22 cellular contexts compared by ENCODE assay signal in genomic region chr5:150502847-150503246, GRCh38. TPM values are rescaled to one million over a fixed set of nuclear protein-coding genes. Genes with fewer than 3 reads are reported as not detected.
DNase-seq lines count a peak whose midpoint lies in the region; ATAC-seq, FAIRE-seq and TF ChIP-seq lines count a peak whose summit lies in the region.
"Had no signal": no experiment of that assay in that cellular context is flagged by ENCODE, and none has a peak within 500 bp of the region (broad histone marks: within the 10 kb centered on the region; RNA-seq: fewer than 3 reads in every experiment).

No MANE protein-coding gene starts in this region.

- H3K9me3 ChIP-seq in pancreas (no peaks in the 10 kb centered on the region), tibial artery (no peaks in the 10 kb centered on the region)

- H3K27ac Mint-ChIP-seq in WTC11 = peak overlapping the region; percentile 49; the same call in 1 of the 2 replicates
- H3K27ac Mint-ChIP-seq: activated B cell treated with CpG ODN at 0.5 μM for 24 hours; activated naive CD8-positive, alpha-beta T cell treated with anti-CD3 and anti-CD28 coated beads, Interleukin-2, amount 10 ng/mL, durations not matched to agents 7 days and 5 days; activated T-helper 1 cell treated with anti-CD3 and anti-CD28 coated beads, Interleukin-12 subunit alpha, Interleukin-12 subunit beta, Interleukin-2, Interleukin-4 antibody, amounts not matched to agents 30 ng/mL and 10 ng/mL and 1 ng/mL, durations not matched to agents 14 hours and 24 hours and 36 hours had no signal

- 65 to 73% methylated on average over 3 of the region's 3 CpGs for WGBS in pancreas, 2 donors

- no peaks in the 10 kb centered on the region for H3K36me3 ChIP-seq in pancreas
- H3K36me3 ChIP-seq in tibial artery = no peaks in the 10 kb centered on the region
- H3K36me3 ChIP-seq: cardiac muscle cell had no signal

- no peak overlapping the region for H3K4me3 Mint-ChIP-seq in WTC11
- H3K4me3 Mint-ChIP-seq: activated B cell treated with CpG ODN at 0.5 μM for 24 hours; activated naive CD8-positive, alpha-beta T cell treated with anti-CD3 and anti-CD28 coated beads, Interleukin-2, amount 10 ng/mL, durations not matched to agents 7 days and 5 days; activated T-helper 1 cell treated with anti-CD3 and anti-CD28 coated beads, Interleukin-12 subunit alpha, Interleukin-12 subunit beta, Interleukin-2, Interleukin-4 antibody, amounts not matched to agents 30 ng/mL and 10 ng/mL and 1 ng/mL, durations not matched to agents 14 hours and 24 hours and 36 hours; HFFc6 had no signal

- H3K27ac ChIP-seq in coronary artery = peak overlapping the region; percentile 70 to 89
- peak overlapping the region; percentile 11 to 78 (median 46) for H3K27ac ChIP-seq in pancreas
- H3K27ac ChIP-seq in tibial artery = peak overlapping the region; percentile 83 to 96
- H3K27ac ChIP-seq: cardiac muscle cell had no signal

- no peaks in the 10 kb centered on the region for H3K9me3 Mint-ChIP-seq in WTC11
- H3K9me3 Mint-ChIP-seq: activated B cell treated with CpG ODN at 0.5 μM for 24 hours; activated naive CD8-positive, alpha-beta T cell treated with anti-CD3 and anti-CD28 coated beads, Interleukin-2, amount 10 ng/mL, durations not matched to agents 7 days and 5 days; activated T-helper 1 cell treated with anti-CD3 and anti-CD28 coated beads, Interleukin-12 subunit alpha, Interleukin-12 subunit beta, Interleukin-2, Interleukin-4 antibody, amounts not matched to agents 30 ng/mL and 10 ng/mL and 1 ng/mL, durations not matched to agents 14 hours and 24 hours and 36 hours; HFFc6; neural crest cell had no signal

- no peak for FAIRE-seq in pancreas (lab: Jason Lieb, UNC)
- FAIRE-seq: D721Med had no signal

- H3K27me3 ChIP-seq in pancreas = no peaks in the 10 kb centered on the region
- H3K27me3 ChIP-seq in tibial artery = no peaks in the 10 kb centered on the region
- H3K27me3 ChIP-seq: cardiac muscle cell had no signal

- intact Hi-C loops in pancreas (cut with DNase I) (no loop called here), tibial artery (cut with DNase I; ENCODE audit: low total_unique reads) (no loop called here)

- POLR2A ChIA-PET in WTC11 (lab: Charles Lee) = no interaction called here

- peaks cover 58 to 67% (median 62%) of the 10 kb centered on the region in 3 donors for H3K4me1 ChIP-seq in pancreas
- H3K4me1 ChIP-seq in tibial artery = peaks cover 19 to 100% (median 98%) of the 10 kb centered on the region in 4 donors

- CTCF ChIA-PET in WTC11 (lab: Charles Lee) = interaction anchor here (0.6 to 1.1 kb wide), 2 partner anchors 44 to 64 kb away, joined by 3 to 5 read pairs; no protein-coding TSS in a partner anchor

- H3K36me3 Mint-ChIP-seq in WTC11 = no peaks in the 10 kb centered on the region; the same call in 1 of the 2 replicates
- H3K36me3 Mint-ChIP-seq: activated naive CD8-positive, alpha-beta T cell treated with anti-CD3 and anti-CD28 coated beads, Interleukin-2, amount 10 ng/mL, durations not matched to agents 7 days and 5 days had no signal

- no peak for ATAC-seq in WTC11
- ATAC-seq in pancreas = no peak
- no peak for ATAC-seq in GM18511 (IDR thresholded peaks at IDR 0.05; ENCODE audit: unreplicated experiment)
- ATAC-seq: stimulated activated naive CD8-positive, alpha-beta T cell treated with anti-CD3 and anti-CD28 coated beads, Interleukin-15, Interleukin-2, amounts not matched to agents 100 U/mL and 50 U/mL, for 24 hours had no signal

- H3K4me1 Mint-ChIP-seq in WTC11 = peaks cover 55% of the 10 kb centered on the region
- H3K4me1 Mint-ChIP-seq: activated naive CD8-positive, alpha-beta T cell treated with anti-CD3 and anti-CD28 coated beads, Interleukin-2, amount 10 ng/mL, durations not matched to agents 7 days and 5 days had no signal

- no peaks in the 10 kb centered on the region for H3K27me3 Mint-ChIP-seq in WTC11 (ENCODE audit: low read depth)
- H3K27me3 Mint-ChIP-seq: activated B cell treated with CpG ODN at 0.5 μM for 24 hours had no signal

- DNase-seq in WTC11 (ENCODE audit: low spot score) (no peak), coronary artery (ENCODE audit: low spot score) (no peak), pancreas (no peak), tibial artery (no peak), NCI-H1417 (lab: John Stamatoyannopoulos, UW) (no peak), activated T-cell treated with anti-CD3 and anti-CD28 coated beads for 4 hours (no peak)
- DNase-seq: activated B cell treated with CpG ODN at 0.5 μM for 24 hours; activated naive CD8-positive, alpha-beta T cell treated with anti-CD3 and anti-CD28 coated beads, Interleukin-2, amount 10 ng/mL, durations not matched to agents 7 days and 5 days; AML-193; effector memory CD4-positive, alpha-beta T cell; HFFc6; hypothalamus; NCI-H1048; NCI-H2081 treated with DMSO at 0.1 percent for 48 hours; NCI-H524 treated with DMSO at 0.1 percent for 48 hours; stimulated activated naive CD8-positive, alpha-beta T cell treated with anti-CD3 and anti-CD28 coated beads, Interleukin-15, Interleukin-2, amounts not matched to agents 100 U/mL and 50 U/mL, for 24 hours; T-helper 2 cell had no signal

- no peak overlapping the region for H3K4me3 ChIP-seq in coronary artery
- H3K4me3 ChIP-seq in pancreas = no peak overlapping the region
- H3K4me3 ChIP-seq in tibial artery = no peak overlapping the region
- H3K4me3 ChIP-seq: cardiac muscle cell had no signal

- TF ChIP-seq CTCF in WTC11 (IDR thresholded peaks at IDR 0.05) = no peak
- no peak for TF ChIP-seq CTCF in coronary artery (IDR thresholded peaks at IDR 0.05)
- no peak for TF ChIP-seq CTCF in pancreas (IDR thresholded peaks at IDR 0.05)
- TF ChIP-seq CTCF in tibial artery (IDR thresholded peaks at IDR 0.05) = no peak

TF ChIP-seq in WTC11, 78 proteins besides CTCF, POLR2A, EP300 and RAD21:
- TF ChIP-seq CBFB (CRISPR knock-in tag; IDR thresholded peaks at IDR 0.05; ENCODE audit: low read depth) (no peak), RORB (CRISPR knock-in tag; IDR thresholded peaks at IDR 0.05) (no peak), AR (CRISPR knock-in tag; IDR thresholded peaks at IDR 0.05) (no peak), ESRRA (CRISPR knock-in tag; IDR thresholded peaks at IDR 0.05; ENCODE audit: borderline replicate concordance) (no peak), NFYB (CRISPR knock-in tag; conservative IDR thresholded peaks at IDR 0.05; ENCODE audit: low read depth) (no peak), NR2C2 (CRISPR knock-in tag; IDR thresholded peaks at IDR 0.05) (no peak), ZMAT4 (CRISPR knock-in tag; IDR thresholded peaks at IDR 0.05) (no peak), FOXP4 (CRISPR knock-in tag; IDR thresholded peaks at IDR 0.05) (no peak), ZBTB21 (CRISPR knock-in tag; IDR thresholded peaks at IDR 0.05; ENCODE audit: borderline replicate concordance) (no peak), NFATC4 (CRISPR knock-in tag; IDR thresholded peaks at IDR 0.05) (no peak), FOXJ3 (CRISPR knock-in tag; IDR thresholded peaks at IDR 0.05; ENCODE audit: borderline replicate concordance) (no peak)

RNA-seq across cellular contexts. Expression of gene NDST1, which starts 5.1 kb away (rescaled TPM):
- total RNA-seq in WTC11 (2021) (58.1 to 69.9 TPM (median 61.5 TPM) in 3 replicates), pancreas (10 to 100 TPM; 35.5 to 57.2 (median 41.0) TPM)
- polyA plus RNA-seq in pancreas = 10 to 100 TPM in 1 of 2 donors, 1 to 10 TPM in 1; 9.9 to 20.2 TPM

RNA-seq across cellular contexts. Expression of gene RPS14, which starts 53.3 kb away (rescaled TPM):
- 2,564 to 2,814 TPM (median 2,812 TPM) in 3 replicates for total RNA-seq in WTC11 (2021)
- 1,000 to 10,000 TPM; 1,164 to 1,840 (median 1,380) TPM for total RNA-seq in pancreas
- 1,000 to 10,000 TPM; 2,004 to 2,138 TPM for polyA plus RNA-seq in pancreas
